In the genomic region with DNA sequence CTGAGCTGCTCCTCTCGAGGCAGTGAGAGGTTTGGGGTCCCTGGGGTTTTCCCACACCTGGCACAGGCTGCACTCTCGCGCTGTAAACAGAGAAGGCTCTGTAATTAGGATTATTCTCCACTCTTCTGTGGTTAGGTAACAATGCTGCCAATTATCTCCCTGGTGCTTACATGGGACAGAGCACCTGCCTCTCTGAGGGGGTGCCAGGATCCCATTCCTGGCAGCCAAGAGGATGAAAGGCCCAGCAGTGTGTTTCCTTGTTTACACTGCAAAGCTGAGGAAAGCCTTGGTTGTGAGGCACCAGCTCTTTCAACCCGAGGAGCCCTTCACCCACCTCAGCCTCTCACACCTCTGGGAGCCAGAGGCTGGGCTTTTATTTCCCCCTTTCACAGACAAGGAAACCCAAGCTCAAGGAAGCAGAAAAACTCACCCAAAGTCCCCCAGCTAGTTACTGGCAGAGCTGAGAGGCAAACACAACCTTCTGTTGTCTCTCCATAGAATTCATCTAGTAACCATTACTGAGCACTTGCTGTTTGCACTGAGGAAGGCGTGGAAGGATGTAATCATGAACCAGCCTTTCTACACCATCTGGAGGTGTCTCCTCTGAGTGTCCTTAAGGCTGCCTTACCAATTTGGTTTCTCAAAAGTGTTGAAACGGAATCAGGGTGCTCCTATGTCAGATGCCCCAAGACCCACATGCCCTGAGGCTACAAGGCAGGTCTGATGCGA, we compare ENCODE assay signal across 9 cellular contexts. TPM values are rescaled to one million over a fixed set of nuclear protein-coding genes. Genes with fewer than 3 reads are reported as not detected.
DNase-seq lines count a peak whose midpoint lies in the region; ATAC-seq and TF ChIP-seq lines count a peak whose summit lies in the region.
"Had no signal": no experiment of that assay in that cellular context is flagged by ENCODE, and none has a peak within 500 bp of the region (broad histone marks: within the 10 kb centered on the region; RNA-seq: fewer than 3 reads in every experiment).

No MANE protein-coding gene starts in this region.

- H4K20me1 ChIP-seq in DND-41 (ENCODE audit: insufficient read depth, low read length): no peaks in the 10 kb centered on the region
- H4K20me1 ChIP-seq in neural progenitor cell (ENCODE audit: low read depth): no peaks in the 10 kb centered on the region

- H3K27ac Mint-ChIP-seq in neural progenitor cell: no peak overlapping the region
- H3K27ac Mint-ChIP-seq: activated CD4-positive, alpha-beta T cell treated with anti-CD3 and anti-CD28 coated beads, Interleukin-2, amount 10 ng/mL, durations not matched to agents 24 days and 14 days had no signal

- H3K36me3 Mint-ChIP-seq in neural progenitor cell: no peaks in the 10 kb centered on the region

- H3K4me1 Mint-ChIP-seq in neural progenitor cell: peaks cover 2% of the 10 kb centered on the region

- no peaks in the 10 kb centered on the region for H3K4me1 ChIP-seq in DND-41 (ENCODE audit: insufficient read depth, low read length)
- H3K4me1 ChIP-seq in neural progenitor cell: peaks cover 19% of the 10 kb centered on the region
- H3K4me1 ChIP-seq in effector memory CD4-positive, alpha-beta T cell (ENCODE audit: control insufficient read depth, insufficient read depth, low read length, poor library complexity, severe bottlenecking): no peaks in the 10 kb centered on the region
- H3K4me1 ChIP-seq: SJSA1 had no signal

- DNase-seq in DND-41 (no peak), NCI-H1436 treated with DMSO at 0.1 percent for 48 hours (lab: John Stamatoyannopoulos, UW) (peak; percentile 57), NCI-H774 (lab: John Stamatoyannopoulos, UW) (peak; percentile 89), neural progenitor cell (ENCODE audit: low spot score) (peak; percentile 49)
- DNase-seq in effector memory CD4-positive, alpha-beta T cell: no peak

- H3K36me3 ChIP-seq in DND-41 (ENCODE audit: insufficient read depth, low read length) (no peaks in the 10 kb centered on the region), neural progenitor cell (no peaks in the 10 kb centered on the region)
- H3K36me3 ChIP-seq in effector memory CD4-positive, alpha-beta T cell (ENCODE audit: control insufficient read depth, insufficient read depth, low read length): no peaks in the 10 kb centered on the region
- H3K36me3 ChIP-seq: SJSA1 had no signal

- no peak overlapping the region for H3K4me3 Mint-ChIP-seq in neural progenitor cell
- H3K4me3 Mint-ChIP-seq: activated CD4-positive, alpha-beta T cell treated with anti-CD3 and anti-CD28 coated beads, Interleukin-2, amount 10 ng/mL, durations not matched to agents 24 days and 14 days had no signal

- H3K9me3 ChIP-seq in DND-41 (ENCODE audit: insufficient read depth, low read length, severe bottlenecking) (no peaks in the 10 kb centered on the region), neural progenitor cell (ENCODE audit: low read depth) (no peaks in the 10 kb centered on the region)
- no peaks in the 10 kb centered on the region for H3K9me3 ChIP-seq in effector memory CD4-positive, alpha-beta T cell (ENCODE audit: control insufficient read depth, low read length)
- H3K9me3 ChIP-seq: SJSA1 had no signal

- no peak overlapping the region for H3K4me3 ChIP-seq in DND-41 (ENCODE audit: low read depth in 1 of 2, low read length in 2 of 2)
- H3K4me3 ChIP-seq in neural progenitor cell: no peak overlapping the region
- no peak overlapping the region for H3K4me3 ChIP-seq in effector memory CD4-positive, alpha-beta T cell (ENCODE audit: insufficient read depth, low read depth, low read length, poor library complexity, severe bottlenecking)
- H3K4me3 ChIP-seq: SJSA1 had no signal

- TF ChIP-seq CTCF in DND-41 (IDR thresholded peaks at IDR 0.05; ENCODE audit: borderline replicate concordance, extremely low read depth, low read length, poor library complexity, severe bottlenecking): no peak
- no peak for TF ChIP-seq CTCF in neural progenitor cell (IDR thresholded peaks at IDR 0.05)

- H3K27me3 Mint-ChIP-seq in neural progenitor cell (ENCODE audit: insufficient read depth, low read depth): no peaks in the 10 kb centered on the region
- H3K27me3 Mint-ChIP-seq: activated CD4-positive, alpha-beta T cell treated with anti-CD3 and anti-CD28 coated beads, Interleukin-2, amount 10 ng/mL, durations not matched to agents 24 days and 14 days had no signal

- H3K79me2 ChIP-seq in DND-41 (ENCODE audit: insufficient read depth, low read length) (no peaks in the 10 kb centered on the region), neural progenitor cell (ENCODE audit: low read depth) (no peaks in the 10 kb centered on the region)

- H3F3A ChIP-seq in neural progenitor cell (ENCODE audit: low read depth): peaks cover 14% of the 10 kb centered on the region

- no peaks in the 10 kb centered on the region for H3K9me3 Mint-ChIP-seq in neural progenitor cell

- H3K4me2 ChIP-seq in DND-41 (ENCODE audit: insufficient read depth, low read length): no peak overlapping the region
- peak overlapping the region; percentile 16 for H3K4me2 ChIP-seq in neural progenitor cell

- H3K9ac ChIP-seq in DND-41 (ENCODE audit: low read depth, low read length) (no peak overlapping the region), neural progenitor cell (no peak overlapping the region)

- ATAC-seq in DND-41 (ENCODE audit: insufficient read depth, low read depth) (peak; percentile 15; the same call in 1 of the 3 replicates), HG02588 (IDR thresholded peaks at IDR 0.05; ENCODE audit: unreplicated experiment) (no peak), HG02938 (IDR thresholded peaks at IDR 0.05; ENCODE audit: unreplicated experiment) (no peak)

- H3K27me3 ChIP-seq in DND-41 (ENCODE audit: insufficient read depth, low read length, poor library complexity) (peaks cover 24% of the 10 kb centered on the region), neural progenitor cell (no peaks in the 10 kb centered on the region)
- H3K27me3 ChIP-seq in effector memory CD4-positive, alpha-beta T cell (replicated peaks; ENCODE audit: control insufficient read depth, insufficient read depth, low read length, poor library complexity, severe bottlenecking): no peaks in the 10 kb centered on the region
- H3K27me3 ChIP-seq: SJSA1 had no signal

- no peak overlapping the region for H2AFZ ChIP-seq in DND-41 (ENCODE audit: low read depth, low read length)
- H2AFZ ChIP-seq in neural progenitor cell (replicated peaks): no peak overlapping the region

- H3K27ac ChIP-seq in DND-41 (ENCODE audit: low read length) (no peak overlapping the region), neural progenitor cell (peak overlapping the region; percentile 44)
- H3K27ac ChIP-seq in effector memory CD4-positive, alpha-beta T cell (ENCODE audit: insufficient read depth, low read length, poor library complexity, severe bottlenecking): no peak overlapping the region
- H3K27ac ChIP-seq: SJSA1 had no signal

RNA-seq across cellular contexts. Expression of gene PROM1, which starts 39.7 kb away (rescaled TPM):
- total RNA-seq in neural progenitor cell (ENCODE audit: low replicate concordance): 43.0 and 55.9 TPM in 2 replicates
- total RNA-seq: activated CD4-positive, alpha-beta T cell treated with anti-CD3 and anti-CD28 coated beads, Interleukin-2, amount 10 ng/mL, durations not matched to agents 24 days and 14 days; SJSA1 had no signal

Comparison
In these comparisons a context has a peak if more than half of its experiments do, and no peak if none do; other contexts are left out.
1. DNase-seq: peak in NCI-H1436 treated with DMSO at 0.1 percent for 48 hours (single experiment), NCI-H774 (single experiment) and neural progenitor cell (single experiment); none in DND-41 (single experiment) and effector memory CD4-positive, alpha-beta T cell (0 of 3).